Comparison of ENCODE assay signal across 2 cellular contexts in the genomic region with DNA sequence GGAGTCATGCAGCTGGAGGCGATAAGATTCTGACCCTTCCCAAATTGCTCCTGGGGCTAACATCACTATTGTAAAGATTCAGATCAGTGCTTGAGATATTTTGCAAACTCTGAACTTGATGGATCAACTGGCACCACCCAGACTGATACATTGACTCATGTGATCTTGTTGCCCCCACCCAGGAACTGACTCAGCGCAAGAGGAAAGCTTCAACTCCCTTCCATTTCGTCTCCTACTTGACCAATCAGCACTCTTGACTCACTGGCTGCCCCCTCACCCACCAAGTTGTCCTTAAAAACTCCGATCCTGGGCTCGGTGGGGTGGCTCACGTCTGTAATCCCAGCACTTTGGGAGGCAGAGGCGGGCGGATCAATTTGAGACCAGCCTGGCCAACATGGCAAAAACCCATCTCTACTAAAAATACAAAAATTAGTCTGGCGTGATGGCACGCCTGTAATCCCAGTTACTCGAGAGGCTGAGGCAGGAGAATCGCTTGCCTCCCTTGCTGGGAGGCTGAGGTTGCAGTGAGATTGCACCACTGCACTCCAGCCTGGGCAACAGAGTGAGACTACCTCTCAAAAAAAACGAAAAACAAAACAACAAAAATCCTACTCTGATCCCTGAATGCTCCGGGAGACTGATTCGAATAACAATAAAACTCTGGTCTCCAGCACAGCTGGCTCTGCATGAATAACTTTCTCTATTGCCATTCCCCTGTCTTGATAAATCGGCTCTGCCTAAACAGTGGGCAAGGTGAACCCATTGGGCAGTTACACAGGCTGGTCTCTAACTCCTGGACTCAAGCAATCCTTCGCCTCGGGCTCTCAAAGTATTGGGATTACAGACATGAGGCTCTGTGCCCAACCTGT.
TF ChIP-seq lines count a peak whose summit lies in the region.

No MANE protein-coding gene starts in this region.

TF ChIP-seq in SK-N-SH, 30 proteins besides CTCF, POLR2A, EP300 and RAD21 (continued from another document):
- TF ChIP-seq, protein P1, sequence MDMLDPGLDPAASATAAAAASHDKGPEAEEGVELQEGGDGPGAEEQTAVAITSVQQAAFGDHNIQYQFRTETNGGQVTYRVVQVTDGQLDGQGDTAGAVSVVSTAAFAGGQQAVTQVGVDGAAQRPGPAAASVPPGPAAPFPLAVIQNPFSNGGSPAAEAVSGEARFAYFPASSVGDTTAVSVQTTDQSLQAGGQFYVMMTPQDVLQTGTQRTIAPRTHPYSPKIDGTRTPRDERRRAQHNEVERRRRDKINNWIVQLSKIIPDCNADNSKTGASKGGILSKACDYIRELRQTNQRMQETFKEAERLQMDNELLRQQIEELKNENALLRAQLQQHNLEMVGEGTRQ (IDR thresholded peaks at IDR 0.05; ENCODE audit: borderline replicate concordance, low read depth, low read length), result no peak
- TF ChIP-seq RCOR1 (IDR thresholded peaks at IDR 0.05; ENCODE audit: low read length) (no peak), SMC3 (IDR thresholded peaks at IDR 0.05; ENCODE audit: low read depth, low read length) (no peak), TCF12 (IDR thresholded peaks at IDR 0.05) (no peak), FOXM1 (IDR thresholded peaks at IDR 0.05; ENCODE audit: low read depth) (no peak), ELF1 (IDR thresholded peaks at IDR 0.05) (no peak), JUND (IDR thresholded peaks at IDR 0.05) (no peak)
- TF ChIP-seq, protein P2, sequence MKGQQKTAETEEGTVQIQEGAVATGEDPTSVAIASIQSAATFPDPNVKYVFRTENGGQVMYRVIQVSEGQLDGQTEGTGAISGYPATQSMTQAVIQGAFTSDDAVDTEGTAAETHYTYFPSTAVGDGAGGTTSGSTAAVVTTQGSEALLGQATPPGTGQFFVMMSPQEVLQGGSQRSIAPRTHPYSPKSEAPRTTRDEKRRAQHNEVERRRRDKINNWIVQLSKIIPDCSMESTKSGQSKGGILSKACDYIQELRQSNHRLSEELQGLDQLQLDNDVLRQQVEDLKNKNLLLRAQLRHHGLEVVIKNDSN (IDR thresholded peaks at IDR 0.05; ENCODE audit: borderline replicate concordance, low read depth), result no peak
- TF ChIP-seq, protein P3, sequence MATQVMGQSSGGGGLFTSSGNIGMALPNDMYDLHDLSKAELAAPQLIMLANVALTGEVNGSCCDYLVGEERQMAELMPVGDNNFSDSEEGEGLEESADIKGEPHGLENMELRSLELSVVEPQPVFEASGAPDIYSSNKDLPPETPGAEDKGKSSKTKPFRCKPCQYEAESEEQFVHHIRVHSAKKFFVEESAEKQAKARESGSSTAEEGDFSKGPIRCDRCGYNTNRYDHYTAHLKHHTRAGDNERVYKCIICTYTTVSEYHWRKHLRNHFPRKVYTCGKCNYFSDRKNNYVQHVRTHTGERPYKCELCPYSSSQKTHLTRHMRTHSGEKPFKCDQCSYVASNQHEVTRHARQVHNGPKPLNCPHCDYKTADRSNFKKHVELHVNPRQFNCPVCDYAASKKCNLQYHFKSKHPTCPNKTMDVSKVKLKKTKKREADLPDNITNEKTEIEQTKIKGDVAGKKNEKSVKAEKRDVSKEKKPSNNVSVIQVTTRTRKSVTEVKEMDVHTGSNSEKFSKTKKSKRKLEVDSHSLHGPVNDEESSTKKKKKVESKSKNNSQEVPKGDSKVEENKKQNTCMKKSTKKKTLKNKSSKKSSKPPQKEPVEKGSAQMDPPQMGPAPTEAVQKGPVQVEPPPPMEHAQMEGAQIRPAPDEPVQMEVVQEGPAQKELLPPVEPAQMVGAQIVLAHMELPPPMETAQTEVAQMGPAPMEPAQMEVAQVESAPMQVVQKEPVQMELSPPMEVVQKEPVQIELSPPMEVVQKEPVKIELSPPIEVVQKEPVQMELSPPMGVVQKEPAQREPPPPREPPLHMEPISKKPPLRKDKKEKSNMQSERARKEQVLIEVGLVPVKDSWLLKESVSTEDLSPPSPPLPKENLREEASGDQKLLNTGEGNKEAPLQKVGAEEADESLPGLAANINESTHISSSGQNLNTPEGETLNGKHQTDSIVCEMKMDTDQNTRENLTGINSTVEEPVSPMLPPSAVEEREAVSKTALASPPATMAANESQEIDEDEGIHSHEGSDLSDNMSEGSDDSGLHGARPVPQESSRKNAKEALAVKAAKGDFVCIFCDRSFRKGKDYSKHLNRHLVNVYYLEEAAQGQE (IDR thresholded peaks at IDR 0.05; ENCODE audit: low read depth, low read length), result no peak

TF ChIP-seq in SK-N-SH treated with all-trans-retinoic acid at 6 μM for 48 hours, 23 proteins besides CTCF, POLR2A, EP300 and RAD21 (continued from another document):
- TF ChIP-seq, protein P4, sequence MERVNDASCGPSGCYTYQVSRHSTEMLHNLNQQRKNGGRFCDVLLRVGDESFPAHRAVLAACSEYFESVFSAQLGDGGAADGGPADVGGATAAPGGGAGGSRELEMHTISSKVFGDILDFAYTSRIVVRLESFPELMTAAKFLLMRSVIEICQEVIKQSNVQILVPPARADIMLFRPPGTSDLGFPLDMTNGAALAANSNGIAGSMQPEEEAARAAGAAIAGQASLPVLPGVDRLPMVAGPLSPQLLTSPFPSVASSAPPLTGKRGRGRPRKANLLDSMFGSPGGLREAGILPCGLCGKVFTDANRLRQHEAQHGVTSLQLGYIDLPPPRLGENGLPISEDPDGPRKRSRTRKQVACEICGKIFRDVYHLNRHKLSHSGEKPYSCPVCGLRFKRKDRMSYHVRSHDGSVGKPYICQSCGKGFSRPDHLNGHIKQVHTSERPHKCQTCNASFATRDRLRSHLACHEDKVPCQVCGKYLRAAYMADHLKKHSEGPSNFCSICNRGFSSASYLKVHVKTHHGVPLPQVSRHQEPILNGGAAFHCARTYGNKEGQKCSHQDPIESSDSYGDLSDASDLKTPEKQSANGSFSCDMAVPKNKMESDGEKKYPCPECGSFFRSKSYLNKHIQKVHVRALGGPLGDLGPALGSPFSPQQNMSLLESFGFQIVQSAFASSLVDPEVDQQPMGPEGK (CRISPR knock-in tag; IDR thresholded peaks at IDR 0.05; ENCODE audit: borderline replicate concordance), result no peak
- TF ChIP-seq, protein P5, sequence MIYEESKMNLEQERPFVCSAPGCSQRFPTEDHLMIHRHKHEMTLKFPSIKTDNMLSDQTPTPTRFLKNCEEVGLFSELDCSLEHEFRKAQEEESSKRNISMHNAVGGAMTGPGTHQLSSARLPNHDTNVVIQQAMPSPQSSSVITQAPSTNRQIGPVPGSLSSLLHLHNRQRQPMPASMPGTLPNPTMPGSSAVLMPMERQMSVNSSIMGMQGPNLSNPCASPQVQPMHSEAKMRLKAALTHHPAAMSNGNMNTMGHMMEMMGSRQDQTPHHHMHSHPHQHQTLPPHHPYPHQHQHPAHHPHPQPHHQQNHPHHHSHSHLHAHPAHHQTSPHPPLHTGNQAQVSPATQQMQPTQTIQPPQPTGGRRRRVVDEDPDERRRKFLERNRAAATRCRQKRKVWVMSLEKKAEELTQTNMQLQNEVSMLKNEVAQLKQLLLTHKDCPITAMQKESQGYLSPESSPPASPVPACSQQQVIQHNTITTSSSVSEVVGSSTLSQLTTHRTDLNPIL (CRISPR knock-in tag; IDR thresholded peaks at IDR 0.05; ENCODE audit: low read depth), result no peak
